1 cellular context compared by ENCODE assay signal in the genomic region with DNA sequence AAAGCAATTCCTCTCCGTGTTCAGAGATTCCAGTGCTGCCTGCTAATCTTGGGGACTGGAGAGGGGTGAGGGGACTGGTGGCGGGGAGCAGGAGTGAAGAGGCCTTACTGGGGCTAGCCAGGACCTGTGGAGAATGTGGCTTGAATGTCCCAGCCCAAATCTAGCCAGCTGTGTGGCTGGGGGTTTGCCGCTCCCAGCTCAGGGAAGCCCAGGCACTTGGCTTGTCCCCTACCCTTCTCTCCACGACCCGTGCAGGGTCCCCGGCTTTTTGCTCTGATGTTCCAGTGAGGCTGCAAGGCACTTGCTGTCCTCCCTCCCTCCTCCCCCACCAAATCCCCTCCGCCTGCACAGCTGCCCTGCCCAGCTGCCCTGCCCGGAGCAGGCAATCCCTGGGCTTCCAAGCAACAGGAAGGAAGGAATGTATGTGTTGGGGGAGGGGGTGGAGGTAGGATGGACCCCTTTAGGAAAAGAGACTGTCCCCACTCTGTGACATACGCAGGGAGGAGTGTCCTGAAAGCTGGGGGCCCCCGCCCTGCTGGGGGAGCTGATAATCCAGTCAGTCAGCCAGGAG.
TF ChIP-seq lines count a peak whose summit lies in the region.

No MANE protein-coding gene starts in this region.

TF ChIP-seq in SK-N-SH treated with all-trans-retinoic acid at 6 μM for 48 hours, 23 proteins besides CTCF, POLR2A, EP300 and RAD21 (continued from another document):
- TF ChIP-seq, protein P1, sequence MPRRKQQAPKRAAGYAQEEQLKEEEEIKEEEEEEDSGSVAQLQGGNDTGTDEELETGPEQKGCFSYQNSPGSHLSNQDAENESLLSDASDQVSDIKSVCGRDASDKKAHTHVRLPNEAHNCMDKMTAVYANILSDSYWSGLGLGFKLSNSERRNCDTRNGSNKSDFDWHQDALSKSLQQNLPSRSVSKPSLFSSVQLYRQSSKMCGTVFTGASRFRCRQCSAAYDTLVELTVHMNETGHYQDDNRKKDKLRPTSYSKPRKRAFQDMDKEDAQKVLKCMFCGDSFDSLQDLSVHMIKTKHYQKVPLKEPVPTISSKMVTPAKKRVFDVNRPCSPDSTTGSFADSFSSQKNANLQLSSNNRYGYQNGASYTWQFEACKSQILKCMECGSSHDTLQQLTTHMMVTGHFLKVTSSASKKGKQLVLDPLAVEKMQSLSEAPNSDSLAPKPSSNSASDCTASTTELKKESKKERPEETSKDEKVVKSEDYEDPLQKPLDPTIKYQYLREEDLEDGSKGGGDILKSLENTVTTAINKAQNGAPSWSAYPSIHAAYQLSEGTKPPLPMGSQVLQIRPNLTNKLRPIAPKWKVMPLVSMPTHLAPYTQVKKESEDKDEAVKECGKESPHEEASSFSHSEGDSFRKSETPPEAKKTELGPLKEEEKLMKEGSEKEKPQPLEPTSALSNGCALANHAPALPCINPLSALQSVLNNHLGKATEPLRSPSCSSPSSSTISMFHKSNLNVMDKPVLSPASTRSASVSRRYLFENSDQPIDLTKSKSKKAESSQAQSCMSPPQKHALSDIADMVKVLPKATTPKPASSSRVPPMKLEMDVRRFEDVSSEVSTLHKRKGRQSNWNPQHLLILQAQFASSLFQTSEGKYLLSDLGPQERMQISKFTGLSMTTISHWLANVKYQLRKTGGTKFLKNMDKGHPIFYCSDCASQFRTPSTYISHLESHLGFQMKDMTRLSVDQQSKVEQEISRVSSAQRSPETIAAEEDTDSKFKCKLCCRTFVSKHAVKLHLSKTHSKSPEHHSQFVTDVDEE (CRISPR knock-in tag; IDR thresholded peaks at IDR 0.05) = no peak
- TF ChIP-seq, protein P2, sequence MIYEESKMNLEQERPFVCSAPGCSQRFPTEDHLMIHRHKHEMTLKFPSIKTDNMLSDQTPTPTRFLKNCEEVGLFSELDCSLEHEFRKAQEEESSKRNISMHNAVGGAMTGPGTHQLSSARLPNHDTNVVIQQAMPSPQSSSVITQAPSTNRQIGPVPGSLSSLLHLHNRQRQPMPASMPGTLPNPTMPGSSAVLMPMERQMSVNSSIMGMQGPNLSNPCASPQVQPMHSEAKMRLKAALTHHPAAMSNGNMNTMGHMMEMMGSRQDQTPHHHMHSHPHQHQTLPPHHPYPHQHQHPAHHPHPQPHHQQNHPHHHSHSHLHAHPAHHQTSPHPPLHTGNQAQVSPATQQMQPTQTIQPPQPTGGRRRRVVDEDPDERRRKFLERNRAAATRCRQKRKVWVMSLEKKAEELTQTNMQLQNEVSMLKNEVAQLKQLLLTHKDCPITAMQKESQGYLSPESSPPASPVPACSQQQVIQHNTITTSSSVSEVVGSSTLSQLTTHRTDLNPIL (CRISPR knock-in tag; IDR thresholded peaks at IDR 0.05; ENCODE audit: low read depth) = no peak
- no peak for TF ChIP-seq OSR1 (CRISPR knock-in tag; IDR thresholded peaks at IDR 0.05)
TF ChIP-seq in SK-N-SH treated with all-trans-retinoic acid at 6 μM for 48 hours: peak in this region for 0.
